ENCODE assay signal across 10 cellular contexts in genomic region chr10:93600861-93601773, GRCh38. TPM values are rescaled to one million over a fixed set of nuclear protein-coding genes. Genes with fewer than 3 reads are reported as not detected.
DNase-seq lines count a peak whose midpoint lies in the region; ATAC-seq and TF ChIP-seq lines count a peak whose summit lies in the region.
"Had no signal": no experiment of that assay in that cellular context is flagged by ENCODE, and none has a peak within 500 bp of the region (broad histone marks: within the 10 kb centered on the region; RNA-seq: fewer than 3 reads in every experiment).

RBP4 (minus strand) TSS chr10:93601235; CDS start chr10:93601028, 207 bp downstream.

- H3K27me3 Mint-ChIP-seq in progenitor cell of endocrine pancreas: peaks cover 58% of the 10 kb centered on the region

- H3K4me1 Mint-ChIP-seq in progenitor cell of endocrine pancreas (ENCODE audit: low read depth): peaks cover 7% of the 10 kb centered on the region

- peaks cover 0 to 15% (median 8%) of the 10 kb centered on the region in 9 donors for H3K4me1 ChIP-seq in heart right ventricle

- H3K9me3 Mint-ChIP-seq in progenitor cell of endocrine pancreas (ENCODE audit: low read depth): no peaks in the 10 kb centered on the region
- H3K9me3 Mint-ChIP-seq: activated T-cell treated with anti-CD3 and anti-CD28 coated beads, Interleukin-2, amount 50 U/mL, for 4 hours had no signal

- peaks cover 0 to 67% (median 61%) of the 10 kb centered on the region in 7 donors for H3K27me3 ChIP-seq in heart right ventricle

- intact Hi-C loops in heart right ventricle (cut with DNase I): no loop called here

- H3K27ac ChIP-seq in heart right ventricle: no peak within 1 kb of the TSS

- H3K36me3 ChIP-seq in heart right ventricle: no peaks in the 10 kb centered on the region

- H3K4me3 ChIP-seq in WI38 (ENCODE audit: low read depth, low read length) (0 out of 2 replicates have a peak within 1 kb of the TSS, but pooled peaks have one; percentile 16), heart right ventricle (peak within 1 kb of the TSS in 9 of 10 donors; percentile 26 to 45 (median 40))
- H3K4me3 ChIP-seq: GM12878 had no signal

- peak within 1 kb of the TSS; percentile 49 for H3K27ac Mint-ChIP-seq in progenitor cell of endocrine pancreas

- H3K9me3 ChIP-seq in heart right ventricle: no peaks in the 10 kb centered on the region

- no peaks in the 10 kb centered on the region for H3K36me3 Mint-ChIP-seq in progenitor cell of endocrine pancreas (ENCODE audit: insufficient read depth)

- DNase-seq in DMS53 (lab: John Stamatoyannopoulos, UW): peak; percentile 57
- DNase-seq in heart right ventricle: peak in 1 of 2 donors; percentile 20
- DNase-seq in progenitor cell of endocrine pancreas (ENCODE audit: low spot score, unreplicated experiment): no peak
- DNase-seq in stimulated activated CD4-positive, alpha-beta T cell treated with anti-CD3 and anti-CD28 coated beads, Interleukin-2, amount 100 ng/mL, for 24 hours: no peak
- DNase-seq in hippocampal formation (lab: John Stamatoyannopoulos, UW): no peak
- DNase-seq: activated T-cell treated with anti-CD3 and anti-CD28 coated beads, Interleukin-2, amount 50 U/mL, for 4 hours had no signal

- peak within 1 kb of the TSS; percentile 62 for H3K4me3 Mint-ChIP-seq in progenitor cell of endocrine pancreas (ENCODE audit: low read depth)
- H3K4me3 Mint-ChIP-seq: activated T-cell treated with anti-CD3 and anti-CD28 coated beads, Interleukin-2, amount 50 U/mL, for 4 hours had no signal

- ATAC-seq in heart right ventricle (peak in 5 of 8 donors; percentile 19 to 69 (median 44)), HG02610 (IDR thresholded peaks at IDR 0.05; ENCODE audit: unreplicated experiment) (no peak), GM19452 (IDR thresholded peaks at IDR 0.05; ENCODE audit: unreplicated experiment) (no peak)
- ATAC-seq: GM12878 had no signal

- WGBS in heart right ventricle, 2 donors: 1% methylated on average over 75 to 90 of the region's 94 CpGs

- TF ChIP-seq CTCF in WI38 (IDR thresholded peaks at IDR 0.05; ENCODE audit: low read depth, low read length): no peak
- no peak for TF ChIP-seq CTCF in heart right ventricle (IDR thresholded peaks at IDR 0.05)
- no peak for TF ChIP-seq CTCF in progenitor cell of endocrine pancreas (IDR thresholded peaks at IDR 0.05; ENCODE audit: unreplicated experiment)

RNA-seq across cellular contexts. Expression of gene RBP4, which starts in this region (rescaled TPM):
- total RNA-seq in heart right ventricle (10 to 100 TPM in 1 of 10 donors, 1 to 10 TPM in 5, under 1 TPM in 2, not detected in 2; 0.37 to 26.1 (median 3.6) TPM), progenitor cell of endocrine pancreas (0.72 and 1.2 TPM in 2 replicates)
- polyA plus RNA-seq in heart right ventricle: 10 to 100 TPM in 1 of 2 donors, 1 to 10 TPM in 1; 8.6 to 30.0 TPM
- polyA plus RNA-seq: GM12878 had no signal

Comparison
In these comparisons a context has a peak if more than half of its experiments do, and no peak if none do; other contexts are left out.
1. ATAC-seq: peak in heart right ventricle (5 of 8); none in HG02610 (single experiment) and GM19452 (single experiment).